ENCODE assay signal across 17 cellular contexts in genomic region chr11:8865304-8865703, GRCh38. TPM values are rescaled to one million over a fixed set of nuclear protein-coding genes. Genes with fewer than 3 reads are reported as not detected.
DNase-seq lines count a peak whose midpoint lies in the region; ATAC-seq and TF ChIP-seq lines count a peak whose summit lies in the region.
"Had no signal": no experiment of that assay in that cellular context is flagged by ENCODE, and none has a peak within 500 bp of the region (broad histone marks: within the 10 kb centered on the region; RNA-seq: fewer than 3 reads in every experiment).

No MANE protein-coding gene starts in this region.

- peaks cover 19% of the 10 kb centered on the region for H3K9me1 ChIP-seq in IMR-90 (ENCODE audit: insufficient read depth, low read length)

- H3K27me3 ChIP-seq in IMR-90 (ENCODE audit: control insufficient read depth, insufficient read depth, low read length): no peaks in the 10 kb centered on the region
- H3K27me3 ChIP-seq in mesenchymal stem cell (ENCODE audit: control insufficient read depth in 1 of 2, insufficient read depth in 1 of 2, low read length in 2 of 2): no peaks in the 10 kb centered on the region
- no peaks in the 10 kb centered on the region for H3K27me3 ChIP-seq in thyroid gland

- H4K8ac ChIP-seq in IMR-90 (ENCODE audit: low read depth in 2 of 2, low read length in 2 of 2): peak overlapping the region in 1 of 2 experiments; percentile 53; a peak in 1 of 4 replicates
- H4K8ac ChIP-seq in mesenchymal stem cell (ENCODE audit: low read length): no peak overlapping the region

- H2BK5ac ChIP-seq in IMR-90 (ENCODE audit: low read depth, low read length, poor library complexity, severe bottlenecking) (peak overlapping the region; percentile 36), mesenchymal stem cell (ENCODE audit: low read depth, low read length, poor library complexity, severe bottlenecking) (no peak overlapping the region)

- H3K14ac ChIP-seq in IMR-90 (replicated peaks; ENCODE audit: low read depth, low read length): peak overlapping the region; percentile 42; the same call in 1 of the 2 replicates
- no peak overlapping the region for H3K14ac ChIP-seq in mesenchymal stem cell (ENCODE audit: low read length in 2 of 2)

- H3K18ac ChIP-seq in IMR-90 (ENCODE audit: low read depth, low read length): peak overlapping the region; percentile 72; the same call in 1 of the 2 replicates
- no peak overlapping the region for H3K18ac ChIP-seq in mesenchymal stem cell (ENCODE audit: low read depth in 1 of 2, low read length in 2 of 2)

- H3K4me2 ChIP-seq in IMR-90 (ENCODE audit: low read depth, low read length) (peak overlapping the region; percentile 40; the same call in 1 of the 2 replicates), mesenchymal stem cell (ENCODE audit: low read length, poor library complexity, severe bottlenecking) (no peak overlapping the region)
- H3K4me2 ChIP-seq: KMS-11 had no signal

- dilution Hi-C loops in IMR-90 (cut with HindIII; ENCODE audit: low sequenced_read_pairs, unreplicated experiment): no loop called here

- no peak for TF ChIP-seq RAD21 in IMR-90 (IDR thresholded peaks at IDR 0.05; ENCODE audit: low read length)

- H4K91ac ChIP-seq in IMR-90 (ENCODE audit: insufficient read depth, low read depth, low read length) (no peak overlapping the region), mesenchymal stem cell (ENCODE audit: low read length) (no peak overlapping the region)

- DNase-seq in IMR-90 (no peak), mesenchymal stem cell (no peak), thyroid gland (no peak)
- DNase-seq: ACHN; CD4-positive, CD25-positive, alpha-beta regulatory T cell; DND-41; GF-D8; GM23248; NCI-H1092; NCI-H1694 treated with DMSO at 0.1 percent for 48 hours; NCI-H446; PC-3 had no signal

- no peak overlapping the region for H3K56ac ChIP-seq in IMR-90 (ENCODE audit: extremely low read depth, insufficient read depth, low read length)

- H3K9me3 ChIP-seq in IMR-90 (ENCODE audit: control insufficient read depth, insufficient read depth, low read length): no peaks in the 10 kb centered on the region
- H3K9me3 ChIP-seq in mesenchymal stem cell (ENCODE audit: control insufficient read depth, low read length): no peaks in the 10 kb centered on the region
- no peaks in the 10 kb centered on the region for H3K9me3 ChIP-seq in thyroid gland

- H3K27ac ChIP-seq in IMR-90 (ENCODE audit: insufficient read depth, low read length) (no peak overlapping the region), cingulate gyrus (ENCODE audit: low read depth, low read length) (peak overlapping the region; percentile 54), mesenchymal stem cell (ENCODE audit: low read length, poor library complexity, severe bottlenecking) (no peak overlapping the region), thyroid gland (peak overlapping the region; percentile 52 to 84 (median 71))
- H3K27ac ChIP-seq: KMS-11 had no signal

- CTCF ChIA-PET in IMR-90 (lab: Yijun Ruan, JAX): no interaction called here

- H2AK9ac ChIP-seq in IMR-90 (replicated peaks; ENCODE audit: low read depth, low read length, poor library complexity): no peak overlapping the region

- no peak overlapping the region for H2BK12ac ChIP-seq in mesenchymal stem cell (ENCODE audit: low read length in 2 of 2)

- no peak overlapping the region for H2BK20ac ChIP-seq in IMR-90 (ENCODE audit: low read depth, low read length)

- POLR2A ChIA-PET in IMR-90 (lab: Charles Lee; ENCODE audit: unreplicated experiment): no interaction called here

- H4K20me1 ChIP-seq in IMR-90 (ENCODE audit: insufficient read depth, low read length): peaks cover 36% of the 10 kb centered on the region; the same call in 1 of the 2 replicates

- intact Hi-C loops in IMR-90 (cut with micrococcal nuclease): loop anchor here (2.0 kb wide), 1 partner anchor 25 kb away; no protein-coding TSS in a partner anchor
- intact Hi-C loops in thyroid gland (cut with DNase I): no loop called here

- TF ChIP-seq POLR2A in IMR-90 (IDR thresholded peaks at IDR 0.05; ENCODE audit: low read depth, low read length) (no peak), thyroid gland (IDR thresholded peaks at IDR 0.05) (no peak)

- H3K9ac ChIP-seq in IMR-90 (ENCODE audit: low read depth, low read length): no peak overlapping the region
- peak overlapping the region; percentile 11 for H3K9ac ChIP-seq in mesenchymal stem cell (ENCODE audit: low read length)
- H3K9ac ChIP-seq: GM23248, KMS-11 had no signal

- no TSS peak for BruUV-seq in IMR-90 (replicated peaks; lab: Mats Ljungman, UMichigan)

- H3K4me3 ChIP-seq in IMR-90 (ENCODE audit: insufficient read depth, low read depth, low read length): no peak overlapping the region
- H3K4me3 ChIP-seq in mesenchymal stem cell (ENCODE audit: insufficient read depth in 1 of 2, low read depth in 1 of 2, low read length in 2 of 2): no peak overlapping the region
- H3K4me3 ChIP-seq in thyroid gland (replicated peaks in 1 of 3): no peak overlapping the region
- H3K4me3 ChIP-seq: GM23248 had no signal

- no peak for ATAC-seq in IMR-90 (ENCODE audit: low read depth)
- ATAC-seq in HG03439 (IDR thresholded peaks at IDR 0.05; ENCODE audit: unreplicated experiment): no peak
- ATAC-seq in GM19463 (IDR thresholded peaks at IDR 0.05; ENCODE audit: unreplicated experiment): no peak
- no peak for ATAC-seq in HG02981 (IDR thresholded peaks at IDR 0.05; ENCODE audit: unreplicated experiment)
- ATAC-seq: PC-3 had no signal

- peak overlapping the region; percentile 90; the same call in 1 of the 2 replicates for H4K5ac ChIP-seq in IMR-90 (ENCODE audit: low read depth, low read length)

- in situ Hi-C loops in IMR-90 (cut with MboI; ENCODE audit: low sequenced_read_pairs): no loop called here

- H2AFZ ChIP-seq in IMR-90 (replicated peaks; ENCODE audit: low read length, poor library complexity) (no peak overlapping the region), mesenchymal stem cell (ENCODE audit: low read depth, low read length) (no peak overlapping the region)
- H2AFZ ChIP-seq: GM23248 had no signal

- peak overlapping the region; percentile 22; the same call in 1 of the 2 replicates for H2AK5ac ChIP-seq in IMR-90 (ENCODE audit: low read depth, low read length)
- H2AK5ac ChIP-seq in mesenchymal stem cell (ENCODE audit: low read length, severe bottlenecking): no peak overlapping the region

- H2BK15ac ChIP-seq in IMR-90 (ENCODE audit: low read depth, low read length): no peak overlapping the region
- no peak overlapping the region for H2BK15ac ChIP-seq in mesenchymal stem cell (ENCODE audit: low read depth, poor library complexity, severe bottlenecking)

- peak overlapping the region; percentile 75 for H3K23ac ChIP-seq in IMR-90 (ENCODE audit: low read depth, low read length)
- H3K23ac ChIP-seq in mesenchymal stem cell (ENCODE audit: low read length in 2 of 2): no peak overlapping the region

- TF ChIP-seq CTCF in IMR-90 (conservative IDR thresholded peaks at IDR 0.05; ENCODE audit: low read depth, low read length) (no peak), thyroid gland (IDR thresholded peaks at IDR 0.05) (no peak)

- H3K79me1 ChIP-seq in IMR-90 (ENCODE audit: low read depth in 1 of 2, low read length in 2 of 2): peaks cover 27 to 73% of the 10 kb centered on the region in 2 experiments
- H3K79me1 ChIP-seq in mesenchymal stem cell (replicated peaks; ENCODE audit: low read length, poor library complexity, severe bottlenecking): peaks cover 19% of the 10 kb centered on the region

- H3K36me3 ChIP-seq in IMR-90 (ENCODE audit: control insufficient read depth, insufficient read depth, low read length): no peaks in the 10 kb centered on the region
- no peaks in the 10 kb centered on the region for H3K36me3 ChIP-seq in mesenchymal stem cell (ENCODE audit: control insufficient read depth in 1 of 2, insufficient read depth in 2 of 2, low read depth in 1 of 2, low read length in 2 of 2)
- H3K36me3 ChIP-seq in thyroid gland: no peaks in the 10 kb centered on the region

- H3K4me1 ChIP-seq in IMR-90 (ENCODE audit: control insufficient read depth, insufficient read depth, low read length) (peaks cover 19% of the 10 kb centered on the region), mesenchymal stem cell (ENCODE audit: control insufficient read depth, insufficient read depth, low read depth, low read length) (peaks cover 7% of the 10 kb centered on the region), thyroid gland (peaks cover 21 to 55% of the 10 kb centered on the region in 2 donors)

- no peak overlapping the region; the same call in 1 of the 2 replicates for H3K4ac ChIP-seq in IMR-90 (ENCODE audit: low read depth, low read length)
- H3K4ac ChIP-seq in mesenchymal stem cell (ENCODE audit: low read depth in 1 of 2, low read length in 2 of 2): no peak overlapping the region

- peak overlapping the region; percentile 24; the same call in 1 of the 2 replicates for H2BK120ac ChIP-seq in IMR-90 (ENCODE audit: low read depth, low read length)
- no peak overlapping the region for H2BK120ac ChIP-seq in mesenchymal stem cell (ENCODE audit: low read depth, low read length)

TF ChIP-seq in IMR-90, 13 proteins besides CTCF, POLR2A, EP300 and RAD21 (continues in another document):
- TF ChIP-seq MAZ (IDR thresholded peaks at IDR 0.05; ENCODE audit: borderline replicate concordance, low read depth, low read length) (no peak), MXI1 (IDR thresholded peaks at IDR 0.05; ENCODE audit: borderline replicate concordance, low read depth, low read length) (no peak), SMC3 (IDR thresholded peaks at IDR 0.05; ENCODE audit: low read depth, low read length) (no peak), NFE2L2 (IDR thresholded peaks at IDR 0.05; ENCODE audit: low read depth, low read length) (no peak)
- TF ChIP-seq, protein P1, sequence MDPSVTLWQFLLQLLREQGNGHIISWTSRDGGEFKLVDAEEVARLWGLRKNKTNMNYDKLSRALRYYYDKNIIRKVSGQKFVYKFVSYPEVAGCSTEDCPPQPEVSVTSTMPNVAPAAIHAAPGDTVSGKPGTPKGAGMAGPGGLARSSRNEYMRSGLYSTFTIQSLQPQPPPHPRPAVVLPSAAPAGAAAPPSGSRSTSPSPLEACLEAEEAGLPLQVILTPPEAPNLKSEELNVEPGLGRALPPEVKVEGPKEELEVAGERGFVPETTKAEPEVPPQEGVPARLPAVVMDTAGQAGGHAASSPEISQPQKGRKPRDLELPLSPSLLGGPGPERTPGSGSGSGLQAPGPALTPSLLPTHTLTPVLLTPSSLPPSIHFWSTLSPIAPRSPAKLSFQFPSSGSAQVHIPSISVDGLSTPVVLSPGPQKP (IDR thresholded peaks at IDR 0.05; ENCODE audit: borderline replicate concordance, low read depth, low read length): no peak

RNA-seq across cellular contexts. Expression of gene AKIP1, which starts 45.7 kb away (rescaled TPM):
- 27.8 and 33.9 TPM in 2 replicates for total RNA-seq in IMR-90 (2012; rRNA removed)
- polyA plus RNA-seq in IMR-90 (2012; rRNA removed): 30.6 and 36.0 TPM in 2 replicates
- polyA plus RNA-seq in IMR-90 (2012; cell fraction: cytosol; rRNA removed): 41.0 and 45.6 TPM in 2 replicates
- 18.1 and 30.7 TPM in 2 replicates for polyA plus RNA-seq in IMR-90 (2012; cell fraction: nucleus; rRNA removed; ENCODE audit: low replicate concordance)
- polyA plus RNA-seq in mesenchymal stem cell (2013, experiment 1 of 2): 31.4 TPM
- polyA plus RNA-seq in mesenchymal stem cell (2013, experiment 2 of 2): 30.7 TPM
- total RNA-seq in thyroid gland: 10 to 100 TPM; 25.2 to 33.9 (median 27.8) TPM

Comparison
In these comparisons a context has a peak if more than half of its experiments do, and no peak if none do; other contexts are left out.
1. H3K27ac ChIP-seq: peak in cingulate gyrus (single experiment) and thyroid gland (3 of 3); none in IMR-90 (single experiment) and mesenchymal stem cell (single experiment).